Comparison of ENCODE assay signal across 8 cellular contexts in the genomic region with DNA sequence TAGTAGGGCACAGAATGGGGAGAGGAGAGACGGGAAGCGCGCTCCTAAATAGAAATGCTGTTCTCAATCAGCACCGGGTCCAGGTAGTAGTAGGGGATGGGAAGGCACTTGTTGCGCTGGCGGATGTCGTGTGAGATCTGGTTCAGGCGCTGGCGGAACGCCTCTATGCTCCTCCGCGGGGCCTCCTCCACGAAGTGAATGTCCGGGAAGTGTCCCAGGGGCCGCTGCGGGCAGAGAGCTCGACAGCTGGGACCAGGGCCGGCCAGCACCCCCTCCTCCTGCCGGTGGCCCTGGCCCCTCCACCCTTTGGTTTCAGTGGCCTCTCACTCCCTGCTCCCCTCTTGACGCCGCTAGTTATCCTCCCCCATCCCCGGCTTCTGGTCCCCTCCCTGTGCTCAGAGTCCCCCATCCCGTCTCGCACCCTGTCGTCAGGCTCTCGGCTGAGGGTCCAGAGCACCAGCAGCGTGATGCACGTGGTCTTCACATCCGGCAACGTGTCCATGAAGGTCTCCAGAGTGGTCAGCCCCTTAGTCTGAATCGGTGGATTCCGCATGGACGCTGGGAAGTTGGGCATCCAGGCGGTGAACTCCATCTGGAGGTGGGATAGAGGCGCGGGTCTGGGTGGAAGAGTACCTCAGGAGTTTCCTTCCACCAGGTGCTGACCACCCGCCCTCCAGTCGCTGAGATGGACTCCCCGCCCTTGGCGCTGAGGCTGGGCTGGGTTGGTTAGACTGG. TPM values are rescaled to one million over a fixed set of nuclear protein-coding genes. Genes with fewer than 3 reads are reported as not detected.
DNase-seq lines count a peak whose midpoint lies in the region; ATAC-seq and TF ChIP-seq lines count a peak whose summit lies in the region.

No MANE protein-coding gene starts in this region.

- H3K27me3 Mint-ChIP-seq in WTC11 (ENCODE audit: low read depth): peaks cover 98% of the 10 kb centered on the region
- H3K27me3 Mint-ChIP-seq in neural progenitor cell (ENCODE audit: insufficient read depth, low read depth): peaks cover 80% of the 10 kb centered on the region

- POLR2A ChIA-PET in WTC11 (lab: Charles Lee): interaction anchor here (0.9 to 1.8 kb wide), 3 partner anchors 10 to 100 kb away, joined by 3 to 4 read pairs (median 3); no protein-coding TSS in a partner anchor

- H3K4me3 Mint-ChIP-seq in WTC11 (peak overlapping the region; percentile 76), neural progenitor cell (peak overlapping the region; percentile 76)

- DNase-seq in WTC11 (ENCODE audit: low spot score) (peak; percentile 42), neural progenitor cell (ENCODE audit: low spot score) (peak; percentile 54), NCI-H1436 treated with DMSO at 0.1 percent for 48 hours (lab: John Stamatoyannopoulos, UW) (no peak), NCI-H2081 treated with DMSO at 0.1 percent for 48 hours (lab: John Stamatoyannopoulos, UW) (no peak), NCI-H2227 treated with DMSO at 0.1 percent for 48 hours (lab: John Stamatoyannopoulos, UW) (no peak)
- DNase-seq in effector CD4-positive, alpha-beta T cell: peak; percentile 20

- no peaks in the 10 kb centered on the region for H3K9me2 ChIP-seq in DOHH2 (replicated peaks; ENCODE audit: control insufficient read depth, low read length)

- no peak overlapping the region for H3K4me3 ChIP-seq in DOHH2 (ENCODE audit: low read length)
- peak overlapping the region; percentile 39 for H3K4me3 ChIP-seq in neural progenitor cell

- CTCF ChIA-PET in WTC11 (lab: Charles Lee): interaction anchor here (0.6 to 13.0 kb wide), 69 partner anchors 7 to 1231 kb away, joined by 3 to 380 read pairs (median 5); a partner anchor contains a TSS

- peak overlapping the region; percentile 34; the same call in 1 of the 2 replicates for H3K4me2 ChIP-seq in DOHH2 (ENCODE audit: low read length)
- H3K4me2 ChIP-seq in neural progenitor cell: peak overlapping the region; percentile 79

- no peaks in the 10 kb centered on the region for H3K79me2 ChIP-seq in DOHH2 (ENCODE audit: control insufficient read depth, low read length)
- no peaks in the 10 kb centered on the region for H3K79me2 ChIP-seq in neural progenitor cell (ENCODE audit: low read depth)

- H3K9me3 ChIP-seq in DOHH2 (ENCODE audit: control insufficient read depth, insufficient read depth, low read length): no peaks in the 10 kb centered on the region
- no peaks in the 10 kb centered on the region for H3K9me3 ChIP-seq in neural progenitor cell (ENCODE audit: low read depth)

- no peak overlapping the region for H3K27ac Mint-ChIP-seq in WTC11
- no peak overlapping the region for H3K27ac Mint-ChIP-seq in neural progenitor cell

- no peaks in the 10 kb centered on the region for H3K36me3 ChIP-seq in DOHH2 (ENCODE audit: control insufficient read depth, low read length)
- H3K36me3 ChIP-seq in neural progenitor cell: no peaks in the 10 kb centered on the region

- H3K4me1 Mint-ChIP-seq in WTC11 (peaks cover 23% of the 10 kb centered on the region), neural progenitor cell (peaks cover 19% of the 10 kb centered on the region)

- H3F3A ChIP-seq in DOHH2 (ENCODE audit: control insufficient read depth, insufficient read depth) (no peaks in the 10 kb centered on the region), neural progenitor cell (ENCODE audit: low read depth) (no peaks in the 10 kb centered on the region)

- H3K27me3 ChIP-seq in DOHH2 (ENCODE audit: control insufficient read depth, low read length) (peaks cover 37% of the 10 kb centered on the region), neural progenitor cell (peaks cover 100% of the 10 kb centered on the region)

- ATAC-seq in WTC11: peak; percentile 14; the same call in 1 of the 2 replicates
- ATAC-seq in HG03378 (IDR thresholded peaks at IDR 0.05; ENCODE audit: unreplicated experiment): no peak

- H4K20me1 ChIP-seq in DOHH2 (ENCODE audit: control insufficient read depth, insufficient read depth, low read depth, low read length) (no peaks in the 10 kb centered on the region), neural progenitor cell (ENCODE audit: low read depth) (peaks cover 13% of the 10 kb centered on the region)

- H3K9ac ChIP-seq in neural progenitor cell: no peak overlapping the region

- TF ChIP-seq CTCF in DOHH2 (IDR thresholded peaks at IDR 0.05; ENCODE audit: low read depth, low read length, poor library complexity, severe bottlenecking) (no peak), WTC11 (IDR thresholded peaks at IDR 0.05) (no peak), neural progenitor cell (IDR thresholded peaks at IDR 0.05) (no peak)

- peaks cover 6% of the 10 kb centered on the region for H3K4me1 ChIP-seq in DOHH2 (ENCODE audit: control insufficient read depth, low read length)
- H3K4me1 ChIP-seq in neural progenitor cell: peaks cover 11% of the 10 kb centered on the region

- peak overlapping the region; percentile 0 for H2AFZ ChIP-seq in neural progenitor cell (replicated peaks)

- H3K36me3 Mint-ChIP-seq in WTC11: no peaks in the 10 kb centered on the region
- H3K36me3 Mint-ChIP-seq in neural progenitor cell: peaks cover 2% of the 10 kb centered on the region

- H3K9me3 Mint-ChIP-seq in WTC11: no peaks in the 10 kb centered on the region
- H3K9me3 Mint-ChIP-seq in neural progenitor cell: peaks cover 6% of the 10 kb centered on the region

- H3K27ac ChIP-seq in DOHH2 (ENCODE audit: low read depth, low read length) (no peak overlapping the region), neural progenitor cell (no peak overlapping the region)

TF ChIP-seq in WTC11, 78 proteins besides CTCF, POLR2A, EP300 and RAD21 (continues in another document):
- TF ChIP-seq NFE2L1 (CRISPR knock-in tag; IDR thresholded peaks at IDR 0.05) (no peak), NR3C1 (CRISPR knock-in tag; conservative IDR thresholded peaks at IDR 0.05; ENCODE audit: low read depth) (no peak), FOXK1 (CRISPR knock-in tag; IDR thresholded peaks at IDR 0.05) (no peak), FOXP1 (CRISPR knock-in tag; IDR thresholded peaks at IDR 0.05; ENCODE audit: borderline replicate concordance) (peak; percentile 78; the same call in 1 of the 2 replicates)
- TF ChIP-seq, protein P1, sequence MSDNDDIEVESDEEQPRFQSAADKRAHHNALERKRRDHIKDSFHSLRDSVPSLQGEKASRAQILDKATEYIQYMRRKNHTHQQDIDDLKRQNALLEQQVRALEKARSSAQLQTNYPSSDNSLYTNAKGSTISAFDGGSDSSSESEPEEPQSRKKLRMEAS (CRISPR knock-in tag; IDR thresholded peaks at IDR 0.05): peak; percentile 85
- TF ChIP-seq, protein P2, sequence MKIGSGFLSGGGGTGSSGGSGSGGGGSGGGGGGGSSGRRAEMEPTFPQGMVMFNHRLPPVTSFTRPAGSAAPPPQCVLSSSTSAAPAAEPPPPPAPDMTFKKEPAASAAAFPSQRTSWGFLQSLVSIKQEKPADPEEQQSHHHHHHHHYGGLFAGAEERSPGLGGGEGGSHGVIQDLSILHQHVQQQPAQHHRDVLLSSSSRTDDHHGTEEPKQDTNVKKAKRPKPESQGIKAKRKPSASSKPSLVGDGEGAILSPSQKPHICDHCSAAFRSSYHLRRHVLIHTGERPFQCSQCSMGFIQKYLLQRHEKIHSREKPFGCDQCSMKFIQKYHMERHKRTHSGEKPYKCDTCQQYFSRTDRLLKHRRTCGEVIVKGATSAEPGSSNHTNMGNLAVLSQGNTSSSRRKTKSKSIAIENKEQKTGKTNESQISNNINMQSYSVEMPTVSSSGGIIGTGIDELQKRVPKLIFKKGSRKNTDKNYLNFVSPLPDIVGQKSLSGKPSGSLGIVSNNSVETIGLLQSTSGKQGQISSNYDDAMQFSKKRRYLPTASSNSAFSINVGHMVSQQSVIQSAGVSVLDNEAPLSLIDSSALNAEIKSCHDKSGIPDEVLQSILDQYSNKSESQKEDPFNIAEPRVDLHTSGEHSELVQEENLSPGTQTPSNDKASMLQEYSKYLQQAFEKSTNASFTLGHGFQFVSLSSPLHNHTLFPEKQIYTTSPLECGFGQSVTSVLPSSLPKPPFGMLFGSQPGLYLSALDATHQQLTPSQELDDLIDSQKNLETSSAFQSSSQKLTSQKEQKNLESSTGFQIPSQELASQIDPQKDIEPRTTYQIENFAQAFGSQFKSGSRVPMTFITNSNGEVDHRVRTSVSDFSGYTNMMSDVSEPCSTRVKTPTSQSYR (CRISPR knock-in tag; IDR thresholded peaks at IDR 0.05): peak; percentile 77
- TF ChIP-seq, protein P3, sequence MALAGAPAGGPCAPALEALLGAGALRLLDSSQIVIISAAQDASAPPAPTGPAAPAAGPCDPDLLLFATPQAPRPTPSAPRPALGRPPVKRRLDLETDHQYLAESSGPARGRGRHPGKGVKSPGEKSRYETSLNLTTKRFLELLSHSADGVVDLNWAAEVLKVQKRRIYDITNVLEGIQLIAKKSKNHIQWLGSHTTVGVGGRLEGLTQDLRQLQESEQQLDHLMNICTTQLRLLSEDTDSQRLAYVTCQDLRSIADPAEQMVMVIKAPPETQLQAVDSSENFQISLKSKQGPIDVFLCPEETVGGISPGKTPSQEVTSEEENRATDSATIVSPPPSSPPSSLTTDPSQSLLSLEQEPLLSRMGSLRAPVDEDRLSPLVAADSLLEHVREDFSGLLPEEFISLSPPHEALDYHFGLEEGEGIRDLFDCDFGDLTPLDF (CRISPR knock-in tag; IDR thresholded peaks at IDR 0.05): peak; percentile 71; the same call in 1 of the 2 replicates
- TF ChIP-seq, protein P4, sequence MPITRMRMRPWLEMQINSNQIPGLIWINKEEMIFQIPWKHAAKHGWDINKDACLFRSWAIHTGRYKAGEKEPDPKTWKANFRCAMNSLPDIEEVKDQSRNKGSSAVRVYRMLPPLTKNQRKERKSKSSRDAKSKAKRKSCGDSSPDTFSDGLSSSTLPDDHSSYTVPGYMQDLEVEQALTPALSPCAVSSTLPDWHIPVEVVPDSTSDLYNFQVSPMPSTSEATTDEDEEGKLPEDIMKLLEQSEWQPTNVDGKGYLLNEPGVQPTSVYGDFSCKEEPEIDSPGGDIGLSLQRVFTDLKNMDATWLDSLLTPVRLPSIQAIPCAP (CRISPR knock-in tag; IDR thresholded peaks at IDR 0.05): no peak
- TF ChIP-seq, protein P5, sequence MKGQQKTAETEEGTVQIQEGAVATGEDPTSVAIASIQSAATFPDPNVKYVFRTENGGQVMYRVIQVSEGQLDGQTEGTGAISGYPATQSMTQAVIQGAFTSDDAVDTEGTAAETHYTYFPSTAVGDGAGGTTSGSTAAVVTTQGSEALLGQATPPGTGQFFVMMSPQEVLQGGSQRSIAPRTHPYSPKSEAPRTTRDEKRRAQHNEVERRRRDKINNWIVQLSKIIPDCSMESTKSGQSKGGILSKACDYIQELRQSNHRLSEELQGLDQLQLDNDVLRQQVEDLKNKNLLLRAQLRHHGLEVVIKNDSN (CRISPR knock-in tag; IDR thresholded peaks at IDR 0.05): peak; percentile 59; the same call in 1 of the 2 replicates

RNA-seq across cellular contexts. Expression of a gene that starts 14.6 kb away (rescaled TPM):
- 0.72 to 1.8 TPM (median 0.82 TPM) in 3 replicates for total RNA-seq in WTC11 (2021)
- total RNA-seq in neural progenitor cell (ENCODE audit: low replicate concordance): 0.28 TPM in 1 of 2 replicates, not detected in the other

RNA-seq across cellular contexts. Expression of a gene that starts 34.0 kb away (rescaled TPM):
- total RNA-seq in WTC11 (2021) (0.22 to 0.87 TPM (median 0.73 TPM) in 3 replicates), neural progenitor cell (ENCODE audit: low replicate concordance) (0.06 TPM in 1 of 2 replicates, not detected in the other)

RNA-seq across cellular contexts. Expression of a gene that starts 45.4 kb away (rescaled TPM):
- 0.48 to 0.81 TPM (median 0.62 TPM) in 3 replicates for total RNA-seq in WTC11 (2021)
- not detected in 2 replicates for total RNA-seq in neural progenitor cell (ENCODE audit: low replicate concordance)

RNA-seq across cellular contexts. Expression of a gene that starts 51.0 kb away (rescaled TPM):
- total RNA-seq in WTC11 (2021): 3.1 to 3.9 TPM (median 3.7 TPM) in 3 replicates
- total RNA-seq in neural progenitor cell (ENCODE audit: low replicate concordance): 2.0 TPM in 1 of 2 replicates, not detected in the other

Comparison
In these comparisons a context has a peak if more than half of its experiments do, and no peak if none do; other contexts are left out.
1. DNase-seq: peak in WTC11 (single experiment), effector CD4-positive, alpha-beta T cell (single experiment) and neural progenitor cell (single experiment); none in NCI-H1436 treated with DMSO at 0.1 percent for 48 hours (single experiment), NCI-H2081 treated with DMSO at 0.1 percent for 48 hours (single experiment) and NCI-H2227 treated with DMSO at 0.1 percent for 48 hours (single experiment).